Comparison of ENCODE assay signal across 34 cellular contexts in the genomic region with DNA sequence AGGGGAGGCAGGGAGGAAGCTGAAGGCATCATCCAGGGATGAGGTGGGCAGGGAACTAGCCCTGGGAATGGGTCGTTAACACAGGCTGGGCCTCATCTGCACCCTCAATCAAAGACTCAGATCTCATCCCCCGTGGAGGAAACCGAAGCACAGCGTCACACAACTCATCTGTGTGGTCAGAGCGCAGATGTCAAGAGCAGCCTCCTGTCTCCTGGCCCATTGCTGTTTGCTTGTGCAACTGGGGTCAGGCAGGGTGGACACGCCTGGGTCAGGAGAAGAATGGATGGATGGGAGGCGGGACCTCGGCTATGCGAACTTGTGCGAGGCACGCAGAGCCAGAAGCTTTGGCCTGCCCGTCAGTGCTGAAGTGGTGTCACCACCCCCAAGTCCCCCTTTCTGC.
"Had no signal": no experiment of that assay in that cellular context is flagged by ENCODE, and none has a peak within 500 bp of the region (broad histone marks: within the 10 kb centered on the region; RNA-seq: fewer than 3 reads in every experiment).

No MANE protein-coding gene starts in this region.

- ATAC-seq: activated naive CD8-positive, alpha-beta T cell treated with anti-CD3 and anti-CD28 coated beads, Interleukin-2, amount 50 U/mL, for 24 hours; body of pancreas; Right ventricle myocardium inferior; SK-N-SH treated with all-trans-retinoic acid at 6 μM for 48 hours; T-cell; T-helper 17 cell had no signal

- H3K36me3 ChIP-seq: ascending aorta had no signal

- H3K9ac ChIP-seq: KMS-11 had no signal

- H3K4me1 Mint-ChIP-seq: activated B cell treated with CpG ODN at 0.5 μM for 24 hours; activated naive CD4-positive, alpha-beta T cell treated with anti-CD3 and anti-CD28 coated beads, Interleukin-2, amount 10 ng/mL, durations not matched to agents 7 days and 5 days; activated naive CD8-positive, alpha-beta T cell treated with anti-CD3 and anti-CD28 coated beads, Interleukin-2, amount 50 U/mL, for 24 hours; T-cell had no signal

- H3K27ac Mint-ChIP-seq: activated B cell treated with CpG ODN at 0.5 μM for 24 hours; activated CD4-positive, alpha-beta memory T cell treated with anti-CD3 and anti-CD28 coated beads for 36 hours; activated naive CD4-positive, alpha-beta T cell treated with anti-CD3 and anti-CD28 coated beads, Interleukin-2, amount 10 ng/mL, durations not matched to agents 7 days and 5 days; activated naive CD8-positive, alpha-beta T cell; activated naive CD8-positive, alpha-beta T cell treated with anti-CD3 and anti-CD28 coated beads, Interleukin-2, amount 50 U/mL, for 24 hours; T-cell; T-helper 17 cell had no signal

- H3K4me3 ChIP-seq: ascending aorta, body of pancreas, PC-9 had no signal

- H3K27me3 Mint-ChIP-seq: activated naive CD8-positive, alpha-beta T cell had no signal

- H3K4me3 Mint-ChIP-seq: activated B cell treated with CpG ODN at 0.5 μM for 24 hours; activated CD4-positive, alpha-beta memory T cell treated with anti-CD3 and anti-CD28 coated beads for 36 hours; activated naive CD4-positive, alpha-beta T cell treated with anti-CD3 and anti-CD28 coated beads, Interleukin-2, amount 10 ng/mL, durations not matched to agents 7 days and 5 days; activated naive CD8-positive, alpha-beta T cell; activated naive CD8-positive, alpha-beta T cell treated with anti-CD3 and anti-CD28 coated beads, Interleukin-2, amount 50 U/mL, for 24 hours; T-cell; T-helper 17 cell had no signal

- H3K36me3 Mint-ChIP-seq: activated CD4-positive, alpha-beta memory T cell treated with anti-CD3 and anti-CD28 coated beads for 36 hours; activated naive CD4-positive, alpha-beta T cell treated with anti-CD3 and anti-CD28 coated beads, Interleukin-2, amount 10 ng/mL, durations not matched to agents 7 days and 5 days; activated naive CD8-positive, alpha-beta T cell; T-cell had no signal

- H3K4me2 ChIP-seq: KMS-11, PC-9 had no signal

- H3K27ac ChIP-seq: ascending aorta, body of pancreas, KMS-11, PC-9, RWPE1, VCaP had no signal

- DNase-seq: activated B cell treated with CpG ODN at 0.5 μM for 24 hours; activated CD4-positive, alpha-beta memory T cell treated with anti-CD3 and anti-CD28 coated beads for 36 hours; activated CD4-positive, alpha-beta T cell treated with anti-CD3 and anti-CD28 coated beads for 4 hours; activated CD4-positive, alpha-beta T cell treated with anti-CD3 and anti-CD28 coated beads, Interleukin-2, amount 50 U/mL, for 1 hour; activated CD4-positive, CD25-positive, alpha-beta regulatory T cell treated with anti-CD3 and anti-CD28 coated beads, Interleukin-2, amount 50 U/mL, for 72 hours; activated CD8-positive, alpha-beta memory T cell treated with anti-CD3 and anti-CD28 coated beads, Interleukin-2, amount 50 U/mL, for 4 hours; activated effector memory CD4-positive, alpha-beta T cell treated with Interleukin-2 at 50 U/mL for 16 hours; activated naive CD4-positive, alpha-beta T cell treated with anti-CD3 and anti-CD28 coated beads, Interleukin-2, amount 10 ng/mL, durations not matched to agents 7 days and 5 days; activated naive CD8-positive, alpha-beta T cell treated with anti-CD3 and anti-CD28 coated beads, Interleukin-2, amount 50 U/mL, for 24 hours; activated T-cell treated with anti-CD3 and anti-CD28 coated beads for 4 hours; activated T-cell treated with anti-CD3 and anti-CD28 coated beads, Interleukin-2, amount 50 U/mL, for 48 hours; body of pancreas; central memory CD4-positive, alpha-beta T cell; MM.1S; MV-4-11; NCI-H1092; NCI-H1436 treated with DMSO at 0.1 percent for 48 hours; NCI-H1694 treated with DMSO at 0.1 percent for 48 hours; NCI-H2029; NCI-H510A; NCI-H526; NCI-H748 treated with DMSO at 0.1 percent for 48 hours; NK-92 treated with Interleukin-12 subunit alpha and Interleukin-12 subunit beta, amount 100 ng/mL, for 24 hours; PC-9; SIG-M5; T-cell; T-helper 17 cell had no signal

- H3K27me3 ChIP-seq: ascending aorta, body of pancreas had no signal

- H3K9me3 Mint-ChIP-seq: activated B cell treated with CpG ODN at 0.5 μM for 24 hours; activated CD4-positive, alpha-beta memory T cell treated with anti-CD3 and anti-CD28 coated beads for 36 hours; activated naive CD4-positive, alpha-beta T cell treated with anti-CD3 and anti-CD28 coated beads, Interleukin-2, amount 10 ng/mL, durations not matched to agents 7 days and 5 days; activated naive CD8-positive, alpha-beta T cell treated with anti-CD3 and anti-CD28 coated beads, Interleukin-2, amount 50 U/mL, for 24 hours had no signal

- H3K9me3 ChIP-seq: ascending aorta had no signal

- H3K4me1 ChIP-seq: ascending aorta, body of pancreas had no signal

- H2AFZ ChIP-seq: PC-9 had no signal
